ENCODE assay signal across 17 cellular contexts in genomic region chr16:56945847-56946527, GRCh38. TPM values are rescaled to one million over a fixed set of nuclear protein-coding genes. Genes with fewer than 3 reads are reported as not detected.
DNase-seq lines count a peak whose midpoint lies in the region; ATAC-seq, FAIRE-seq and TF ChIP-seq lines count a peak whose summit lies in the region.
"Had no signal": no experiment of that assay in that cellular context is flagged by ENCODE, and none has a peak within 500 bp of the region (broad histone marks: within the 10 kb centered on the region; RNA-seq: fewer than 3 reads in every experiment).

No MANE protein-coding gene starts in this region.

- intact Hi-C loops in GM12878 (cut with micrococcal nuclease; ENCODE audit: unreplicated experiment), result no loop called here

- no peak for TF ChIP-seq RAD21 in GM12878 (IDR thresholded peaks at IDR 0.05; ENCODE audit: insufficient read depth, low read depth, low read length)

- H3K27ac ChIP-seq in 22Rv1 (peak overlapping the region; percentile 35; the same call in 1 of the 2 replicates), GM23338 (ENCODE audit: low read depth) (peak overlapping the region; percentile 63; the same call in 1 of the 2 replicates), GM12878 (ENCODE audit: control insufficient read depth, insufficient read depth) (no peak overlapping the region)
- H3K27ac ChIP-seq: SJSA1, WERI-Rb-1 had no signal

- H3K27me3 ChIP-seq in GM23338 (ENCODE audit: insufficient read depth) (no peaks in the 10 kb centered on the region), GM12878 (replicated peaks in 1 of 2; ENCODE audit: control insufficient read depth in 2 of 2, insufficient read depth in 2 of 2, low read length in 1 of 2) (no peaks in the 10 kb centered on the region)
- H3K27me3 ChIP-seq: SJSA1 had no signal

- POLR2A ChIA-PET in GM12878 (lab: Charles Lee), result interaction anchor here (0.6 to 21.1 kb wide), 8 partner anchors 9 to 149 kb away, joined by 3 to 306 read pairs (median 6); partner anchors contain the start of genes CETP and HERPUD1

- no peaks in the 10 kb centered on the region for H3K4me1 ChIP-seq in GM23338 (ENCODE audit: insufficient read depth)
- peaks cover 48% of the 10 kb centered on the region for H3K4me1 ChIP-seq in GM12878 (ENCODE audit: control insufficient read depth, insufficient read depth, low read length)
- H3K4me1 ChIP-seq: SJSA1 had no signal

- H3K27ac Mint-ChIP-seq in GM23338, result no peak overlapping the region
- peak overlapping the region; percentile 47 for H3K27ac Mint-ChIP-seq in osteocyte (ENCODE audit: unreplicated experiment)

- peaks cover 39% of the 10 kb centered on the region for H3K36me3 Mint-ChIP-seq in GM23338 (ENCODE audit: low read depth)
- H3K36me3 Mint-ChIP-seq in osteocyte (ENCODE audit: unreplicated experiment), result peaks cover 36% of the 10 kb centered on the region

- H3K9me3 Mint-ChIP-seq in GM23338 (no peaks in the 10 kb centered on the region), osteocyte (ENCODE audit: unreplicated experiment) (no peaks in the 10 kb centered on the region)
- H3K9me3 Mint-ChIP-seq: activated T-helper 17 cell treated with anti-CD3 and anti-CD28 coated beads, Interleukin-2, amount 50 U/mL, for 72 hours; CD8-positive, alpha-beta T cell had no signal

- no peak overlapping the region for H2AFZ ChIP-seq in GM23338
- H2AFZ ChIP-seq in GM12878 (ENCODE audit: control insufficient read depth, low read depth, low read length), result no peak overlapping the region

- H3K79me2 ChIP-seq in GM23338 (replicated peaks; ENCODE audit: insufficient read depth) (no peaks in the 10 kb centered on the region), GM12878 (ENCODE audit: control insufficient read depth, insufficient read depth, low read length) (no peaks in the 10 kb centered on the region; the same call in 1 of the 2 replicates)

- peaks cover 5% of the 10 kb centered on the region; the same call in 1 of the 2 replicates for H4K20me1 ChIP-seq in GM23338 (replicated peaks; ENCODE audit: insufficient read depth)
- H4K20me1 ChIP-seq in GM12878 (ENCODE audit: control insufficient read depth, insufficient read depth), result no peaks in the 10 kb centered on the region; the same call in 1 of the 2 replicates

- no TSS peak for BruUV-seq in GM12878 (replicated peaks; lab: Mats Ljungman, UMichigan)

- TF ChIP-seq CTCF in 22Rv1 (IDR thresholded peaks at IDR 0.05), result no peak
- TF ChIP-seq CTCF in GM23338 (conservative IDR thresholded peaks at IDR 0.05; ENCODE audit: low read depth in 2 of 2), result no peak
- TF ChIP-seq CTCF in GM12878 (IDR thresholded peaks at IDR 0.05 in 2 of 3, conservative IDR thresholded peaks at IDR 0.05 in 1 of 3; ENCODE audit: control insufficient read depth in 2 of 3, extremely low read depth in 1 of 3, insufficient read depth in 1 of 3, low read depth in 3 of 3, low read length in 3 of 3), result no peak
- no peak for TF ChIP-seq CTCF in osteocyte (IDR thresholded peaks at IDR 0.05)

- no peak; the same call in 1 of the 2 replicates for TF ChIP-seq POLR2A in GM12878 (IDR thresholded peaks at IDR 0.05; ENCODE audit: low read depth, low read length)

- SMC1A ChIA-PET in GM12878 (lab: Charles Lee; ENCODE audit: uncharacterized antibody, unreplicated experiment), result interaction anchor here (0.7 to 3.3 kb wide), 13 partner anchors 9 to 96 kb away, joined by 3 to 18 read pairs (median 4); no protein-coding TSS in a partner anchor

- no peak overlapping the region for H3K4me3 Mint-ChIP-seq in GM23338
- no peak overlapping the region for H3K4me3 Mint-ChIP-seq in osteocyte (ENCODE audit: unreplicated experiment)
- H3K4me3 Mint-ChIP-seq: CD8-positive, alpha-beta T cell had no signal

- no peak for FAIRE-seq in GM12878 (lab: Jason Lieb, UNC)

- WGBS in GM12878 (ENCODE audit: insufficient coverage, insufficient replicate concordance, low lambda C conversion rate, missing lambda C conversion rate), result 77% methylated on average over 12 of the region's 12 CpGs

- H3K4me3 ChIP-seq in GM23338, result no peak overlapping the region
- no peak overlapping the region for H3K4me3 ChIP-seq in GM12878
- H3K4me3 ChIP-seq: SJSA1 had no signal

- no peak for TF ChIP-seq EP300 in GM12878 (IDR thresholded peaks at IDR 0.05; ENCODE audit: borderline replicate concordance in 1 of 2, control insufficient read depth in 1 of 2, low read depth in 2 of 2, low read length in 2 of 2)

- no peaks in the 10 kb centered on the region for H3K9me2 ChIP-seq in GM23338 (ENCODE audit: insufficient read depth)

- H3F3A ChIP-seq in GM23338 (replicated peaks; ENCODE audit: low read depth), result no peaks in the 10 kb centered on the region

- H3K9ac ChIP-seq in GM12878 (ENCODE audit: control insufficient read depth, insufficient read depth, low read length), result no peak overlapping the region

- CTCF ChIA-PET in GM12878 (lab: Yijun Ruan, JAX), result interaction anchor here (0.9 to 3.9 kb wide), 6 partner anchors 9 to 85 kb away, joined by 3 to 45 read pairs (median 5); no protein-coding TSS in a partner anchor

- in situ Hi-C loops in GM12878 (cut with MboI), result no loop called here

- H3K4me2 ChIP-seq in GM23338 (no peak overlapping the region), GM12878 (ENCODE audit: control insufficient read depth, insufficient read depth) (no peak overlapping the region)

- peaks cover 7% of the 10 kb centered on the region for H3K27me3 Mint-ChIP-seq in GM23338 (ENCODE audit: insufficient read depth, low read depth, poor library complexity)
- no peaks in the 10 kb centered on the region for H3K27me3 Mint-ChIP-seq in osteocyte (ENCODE audit: unreplicated experiment)
- H3K27me3 Mint-ChIP-seq: activated T-helper 17 cell treated with anti-CD3 and anti-CD28 coated beads, Interleukin-2, amount 50 U/mL, for 72 hours had no signal

- no peak for DNase-seq in GM23338 (ENCODE audit: low spot score)
- no peak for DNase-seq in GM12878 (ENCODE audit: low read depth, low spot score)
- no peak for DNase-seq in osteocyte (ENCODE audit: extremely low spot score, unreplicated experiment)
- DNase-seq in NCI-H128 (lab: John Stamatoyannopoulos, UW; ENCODE audit: unreplicated experiment), result no peak
- DNase-seq in EL, result no peak
- DNase-seq: CD8-positive, alpha-beta T cell; NCI-H1436 treated with DMSO at 0.1 percent for 48 hours; NCI-H2171; NCI-H774; occipital lobe; WERI-Rb-1 had no signal

- H3K9me3 ChIP-seq in GM12878 (replicated peaks; ENCODE audit: control insufficient read depth, insufficient read depth, low read length), result no peaks in the 10 kb centered on the region
- H3K9me3 ChIP-seq: SJSA1 had no signal

- H3K4me1 Mint-ChIP-seq in GM23338 (peaks cover 13% of the 10 kb centered on the region), osteocyte (ENCODE audit: unreplicated experiment) (peaks cover 40% of the 10 kb centered on the region)

- ATAC-seq in GM23338 (no peak), GM12878 (no peak), HG03139 (IDR thresholded peaks at IDR 0.05; ENCODE audit: unreplicated experiment) (no peak), GM21515 (IDR thresholded peaks at IDR 0.05; ENCODE audit: unreplicated experiment) (no peak)

- RAD21 ChIA-PET in GM12878 (lab: Charles Lee; ENCODE audit: unreplicated experiment), result interaction anchor here (0.8 to 2.4 kb wide), 10 partner anchors 9 to 116 kb away, joined by 3 to 15 read pairs (median 4); no protein-coding TSS in a partner anchor

- H3K36me3 ChIP-seq in GM23338 (ENCODE audit: insufficient read depth), result peaks cover 31% of the 10 kb centered on the region
- H3K36me3 ChIP-seq in GM12878 (ENCODE audit: control insufficient read depth in 2 of 2, insufficient read depth in 2 of 2, low read length in 1 of 2), result peaks cover 6 to 29% of the 10 kb centered on the region in 2 experiments

RNA-seq across cellular contexts. Expression of gene HERPUD1, which starts 14.0 kb away (rescaled TPM):
- 42.7 and 44.1 TPM in 2 replicates for total RNA-seq in GM23338 (2014; rRNA removed; shearing (Covaris generic))
- polyA plus RNA-seq in GM23338 (2016; fragmentation: Nextera tagmentation; extraction: Ambion mirVana) (33.6 and 41.1 TPM in 2 replicates), GM12878 (2011; rRNA removed) (119 and 178 TPM in 2 replicates), GM12878 (2014; fragmentation: Illumina TruSeq; extraction: Trizol) (138 and 149 TPM in 2 replicates), GM12878 (2014; fragmentation: Nextera tagmentation; extraction: Ambion mirVana) (10 to 100 TPM; 32.6 to 68.1 TPM), GM12878 (2014; rRNA removed) (99.0 and 129 TPM in 2 replicates), GM12878 (2016; fragmentation: Nextera tagmentation; extraction: Ambion mirVana) (100 to 1,000 TPM; 204 to 212 TPM)
- total RNA-seq in GM12878 (2013; cell fraction: nucleolus; rRNA removed), result 346 and 347 TPM in 2 replicates
- total RNA-seq in GM12878 (2014; rRNA removed) (69.9 and 80.4 TPM in 2 replicates), GM12878 (2014; rRNA removed; fragmentation: Illumina TruSeq; extraction: Trizol) (102 and 107 TPM in 2 replicates), GM12878 (2021) (129 and 143 TPM in 2 replicates), osteocyte (251 and 285 TPM in 2 replicates)
- 132 TPM for polyA plus RNA-seq in GM12878 (2011; ENCODE audit: low read depth)
- 111 and 123 TPM in 2 replicates for polyA plus RNA-seq in GM12878 (2011; cell fraction: cytosol; rRNA removed)
- 83.2 and 124 TPM in 2 replicates for polyA plus RNA-seq in GM12878 (2011; cell fraction: nucleus; rRNA removed)
- 141 and 168 TPM in 2 replicates for polyA plus RNA-seq in GM12878 (2012)
- polyA minus RNA-seq in GM12878 (2011; rRNA and poly(A)+ RNA removed), result 110 and 134 TPM in 2 replicates
- 46.4 and 58.4 TPM in 2 replicates for polyA minus RNA-seq in GM12878 (2011; cell fraction: cytosol; rRNA and poly(A)+ RNA removed)
- 93.1 and 103 TPM in 2 replicates for polyA minus RNA-seq in GM12878 (2011; cell fraction: nucleus; rRNA and poly(A)+ RNA removed)

RNA-seq across cellular contexts. Expression of gene CETP, which starts 15.8 kb away (rescaled TPM):
- total RNA-seq in GM23338 (2014; rRNA removed; shearing (Covaris generic)), result not detected in 2 replicates
- polyA plus RNA-seq in GM23338 (2016; fragmentation: Nextera tagmentation; extraction: Ambion mirVana) (0.12 TPM in 1 of 2 replicates, not detected in the other), GM12878 (2011; rRNA removed) (4.5 and 6.4 TPM in 2 replicates), GM12878 (2014; fragmentation: Illumina TruSeq; extraction: Trizol) (0.90 and 1.2 TPM in 2 replicates), GM12878 (2014; fragmentation: Nextera tagmentation; extraction: Ambion mirVana) (1 to 10 TPM; 2.4 to 2.9 TPM), GM12878 (2014; rRNA removed) (1.4 and 1.5 TPM in 2 replicates), GM12878 (2016; fragmentation: Nextera tagmentation; extraction: Ambion mirVana) (1 to 10 TPM; 2.3 to 2.9 TPM)
- 2.0 and 2.9 TPM in 2 replicates for total RNA-seq in GM12878 (2013; cell fraction: nucleolus; rRNA removed)
- total RNA-seq in GM12878 (2014; rRNA removed) (1.9 and 2.3 TPM in 2 replicates), GM12878 (2014; rRNA removed; fragmentation: Illumina TruSeq; extraction: Trizol) (1.2 and 1.3 TPM in 2 replicates), GM12878 (2021) (0.77 and 1.4 TPM in 2 replicates), osteocyte (not detected in 2 replicates)
- 0.92 TPM for polyA plus RNA-seq in GM12878 (2011; ENCODE audit: low read depth)
- 4.8 and 5.3 TPM in 2 replicates for polyA plus RNA-seq in GM12878 (2011; cell fraction: cytosol; rRNA removed)
- 2.6 and 3.7 TPM in 2 replicates for polyA plus RNA-seq in GM12878 (2011; cell fraction: nucleus; rRNA removed)
- 1.2 and 2.1 TPM in 2 replicates for polyA plus RNA-seq in GM12878 (2012)
- polyA minus RNA-seq in GM12878 (2011; rRNA and poly(A)+ RNA removed), result 3.1 and 3.4 TPM in 2 replicates
- 0.94 and 1.3 TPM in 2 replicates for polyA minus RNA-seq in GM12878 (2011; cell fraction: cytosol; rRNA and poly(A)+ RNA removed)
- 0.85 and 0.96 TPM in 2 replicates for polyA minus RNA-seq in GM12878 (2011; cell fraction: nucleus; rRNA and poly(A)+ RNA removed)
- total RNA-seq: activated T-helper 17 cell treated with anti-CD3 and anti-CD28 coated beads, Interleukin-2, amount 50 U/mL, for 72 hours; PC-3 had no signal

RNA-seq across cellular contexts. Expression of gene NLRC5, which starts 43.4 kb away (rescaled TPM):
- 3.9 and 8.1 TPM in 2 replicates for total RNA-seq in GM23338 (2014; rRNA removed; shearing (Covaris generic))
- polyA plus RNA-seq in GM23338 (2016; fragmentation: Nextera tagmentation; extraction: Ambion mirVana) (1.4 and 2.3 TPM in 2 replicates), GM12878 (2011; rRNA removed) (62.1 and 88.8 TPM in 2 replicates), GM12878 (2014; fragmentation: Illumina TruSeq; extraction: Trizol) (51.5 and 73.0 TPM in 2 replicates), GM12878 (2014; fragmentation: Nextera tagmentation; extraction: Ambion mirVana) (10 to 100 TPM; 13.1 to 14.2 TPM), GM12878 (2014; rRNA removed) (83.8 and 84.2 TPM in 2 replicates), GM12878 (2016; fragmentation: Nextera tagmentation; extraction: Ambion mirVana) (10 to 100 TPM; 43.7 to 49.1 TPM)
- 626 and 671 TPM in 2 replicates for total RNA-seq in GM12878 (2013; cell fraction: nucleolus; rRNA removed)
- total RNA-seq in GM12878 (2014; rRNA removed) (60.3 and 65.3 TPM in 2 replicates), GM12878 (2014; rRNA removed; fragmentation: Illumina TruSeq; extraction: Trizol) (49.2 and 54.3 TPM in 2 replicates), GM12878 (2021) (86.2 and 105 TPM in 2 replicates), osteocyte (21.1 and 24.7 TPM in 2 replicates)
- 26.2 TPM for polyA plus RNA-seq in GM12878 (2011; ENCODE audit: low read depth)
- 73.8 and 102 TPM in 2 replicates for polyA plus RNA-seq in GM12878 (2011; cell fraction: cytosol; rRNA removed)
- 528 TPM in 2 replicates for polyA plus RNA-seq in GM12878 (2011; cell fraction: nucleus; rRNA removed)
- 39.6 and 49.1 TPM in 2 replicates for polyA plus RNA-seq in GM12878 (2012)
- 197 and 272 TPM in 2 replicates for polyA minus RNA-seq in GM12878 (2011; rRNA and poly(A)+ RNA removed)
- polyA minus RNA-seq in GM12878 (2011; cell fraction: cytosol; rRNA and poly(A)+ RNA removed), result 42.9 and 54.2 TPM in 2 replicates
- 281 and 428 TPM in 2 replicates for polyA minus RNA-seq in GM12878 (2011; cell fraction: nucleus; rRNA and poly(A)+ RNA removed)
